In genomic region chr3:38164966-38165721, GRCh38 we compare ENCODE assay signal across 8 cellular contexts. TPM values are rescaled to one million over a fixed set of nuclear protein-coding genes. Genes with fewer than 3 reads are reported as not detected.
DNase-seq lines count a peak whose midpoint lies in the region; ATAC-seq and TF ChIP-seq lines count a peak whose summit lies in the region.

TSS of gene OXSR1 (plus strand) at chr3:38165537. CDS start at chr3:38165877, 340 bp downstream.

- H3K27ac Mint-ChIP-seq in CD8-positive, alpha-beta memory T cell: peak within 1 kb of the TSS; percentile 95 to 100 (median 100)

- H3K36me3 Mint-ChIP-seq in CD8-positive, alpha-beta memory T cell: peaks cover 0 to 20% (median 0%) of the 10 kb centered on the region in 3 donors

- WGBS in lung, 2 donors: 0% methylated on average over 53 to 57 of the region's 57 CpGs

- POLR2A ChIA-PET in CD8-positive, alpha-beta memory T cell (lab: Charles Lee): interaction anchor here (0.6 to 4.3 kb wide), 12 partner anchors 11 to 171 kb away, joined by 3 to 75 read pairs (median 4); partner anchors contain the start of genes ACAA1, DLEC1 and MYD88
- POLR2A ChIA-PET in activated CD8-positive, alpha-beta memory T cell treated with anti-CD3 and anti-CD28 coated beads for 36 hours (lab: Charles Lee): interaction anchor here (0.6 to 5.2 kb wide), 11 partner anchors 9 to 982 kb away, joined by 3 to 86 read pairs (median 4); partner anchors contain the start of genes ACAA1, DLEC1, GORASP1 and MYD88

- H3K27me3 ChIP-seq in CD8-positive, alpha-beta memory T cell (ENCODE audit: insufficient read depth, low read length, poor library complexity, severe bottlenecking): no peaks in the 10 kb centered on the region
- no peaks in the 10 kb centered on the region for H3K27me3 ChIP-seq in lung (ENCODE audit: control insufficient read depth, insufficient read depth)

- CTCF ChIA-PET in CD8-positive, alpha-beta memory T cell (lab: Charles Lee): interaction anchor here (0.9 to 4.5 kb wide), 11 partner anchors 9 to 331 kb away, joined by 3 to 60 read pairs (median 5); partner anchors contain the start of genes ACAA1, EXOG, MYD88 and XYLB
- CTCF ChIA-PET in activated CD8-positive, alpha-beta memory T cell treated with anti-CD3 and anti-CD28 coated beads for 36 hours (lab: Charles Lee): interaction anchor here (0.8 to 2.0 kb wide), 9 partner anchors 11 to 315 kb away, joined by 3 to 13 read pairs (median 4); partner anchors contain the start of genes ACAA1 and MYD88

- peak within 1 kb of the TSS; percentile 94 for H3K4me3 ChIP-seq in CD8-positive, alpha-beta memory T cell (ENCODE audit: low read length)
- peak within 1 kb of the TSS; percentile 77 for H3K4me3 ChIP-seq in lung

- peak within 1 kb of the TSS; percentile 100 for H3K27ac ChIP-seq in CD8-positive, alpha-beta memory T cell (ENCODE audit: low read depth, low read length)
- peak within 1 kb of the TSS; percentile 96 for H3K27ac ChIP-seq in lung (ENCODE audit: low read depth in 1 of 2, low read length in 1 of 2)

- no peaks in the 10 kb centered on the region for H3K9me3 Mint-ChIP-seq in CD8-positive, alpha-beta memory T cell

- TF ChIP-seq CTCF in lung (IDR thresholded peaks at IDR 0.05; ENCODE audit: control extremely low read depth, extremely low read depth): no peak

- H3K9me3 ChIP-seq in CD8-positive, alpha-beta memory T cell (ENCODE audit: low read length): no peaks in the 10 kb centered on the region
- no peaks in the 10 kb centered on the region for H3K9me3 ChIP-seq in lung (ENCODE audit: control insufficient read depth in 2 of 2, insufficient read depth in 1 of 2, low read length in 1 of 2)

- peak within 1 kb of the TSS; percentile 90 to 98 (median 96) for H3K4me3 Mint-ChIP-seq in CD8-positive, alpha-beta memory T cell

- no peaks in the 10 kb centered on the region for H3K36me3 ChIP-seq in CD8-positive, alpha-beta memory T cell (ENCODE audit: insufficient read depth, low read length)
- H3K36me3 ChIP-seq in lung (ENCODE audit: control insufficient read depth in 2 of 2, insufficient read depth in 2 of 2, low read length in 2 of 2): no peaks in the 10 kb centered on the region

- peak; percentile 95 for ATAC-seq in GM19468 (IDR thresholded peaks at IDR 0.05; ENCODE audit: extremely low read depth, unreplicated experiment)
- ATAC-seq in lung (ENCODE audit: insufficient read depth, low FRiP score): peak; percentile 96

- H3K4me1 ChIP-seq in CD8-positive, alpha-beta memory T cell (ENCODE audit: insufficient read depth, low read length): peaks cover 39% of the 10 kb centered on the region
- H3K4me1 ChIP-seq in lung (ENCODE audit: control insufficient read depth in 2 of 2, insufficient read depth in 2 of 2, low read length in 2 of 2): peaks cover 7 to 8% of the 10 kb centered on the region in 2 donors

- H3K27me3 Mint-ChIP-seq in CD8-positive, alpha-beta memory T cell: no peaks in the 10 kb centered on the region

- peaks cover 43 to 55% (median 46%) of the 10 kb centered on the region in 3 donors for H3K4me1 Mint-ChIP-seq in CD8-positive, alpha-beta memory T cell

- peak; percentile 93 to 99 (median 98) for DNase-seq in CD8-positive, alpha-beta memory T cell
- peak; percentile 99 for DNase-seq in HT-29 (ENCODE audit: low spot score)
- peak; percentile 99 to 100 for DNase-seq in NOMO-1 (lab: John Stamatoyannopoulos, UW; ENCODE audit: unreplicated experiment in 2 of 2)
- peak; percentile 93 for DNase-seq in effector CD8-positive, alpha-beta T cell (lab: John Stamatoyannopoulos, UW)
- peak; percentile 99 for DNase-seq in lung (ENCODE audit: low spot score)
- DNase-seq in stimulated activated CD4-positive, alpha-beta T cell treated with anti-CD3 and anti-CD28 coated beads, TNF-alpha, amount 100 ng/mL, for 4 hours (ENCODE audit: low read depth in 3 of 3): peak; percentile 91 to 94 (median 93)

RNA-seq across cellular contexts. Expression of gene OXSR1, which starts in this region (rescaled TPM):
- 10 to 100 TPM; 56.3 to 60.0 TPM for total RNA-seq in CD8-positive, alpha-beta memory T cell
- 16.4 TPM for polyA plus RNA-seq in CD8-positive, alpha-beta memory T cell
- total RNA-seq in HT-29 (2014; rRNA removed; shearing (Covaris generic)): 11.8 and 12.9 TPM in 2 replicates
- total RNA-seq in activated CD8-positive, alpha-beta memory T cell treated with anti-CD3 and anti-CD28 coated beads for 36 hours: 10 to 100 TPM; 61.2 to 63.6 TPM
- 10 to 100 TPM; 28.8 to 38.9 TPM for total RNA-seq in lung
- polyA plus RNA-seq in lung: 10 to 100 TPM; 11.9 to 21.0 TPM

Comparison
In these comparisons a context has a peak if more than half of its experiments do, and no peak if none do; other contexts are left out.
1. Peak in every context shown above with its lines: DNase-seq, ATAC-seq, H3K4me3 ChIP-seq and H3K27ac ChIP-seq.